Comparison of ENCODE assay signal across 1 cellular context in genomic region chr6:445571-446417, GRCh38.
TF ChIP-seq lines count a peak whose summit lies in the region.

No MANE protein-coding gene starts in this region.

TF ChIP-seq in H1, 55 proteins besides CTCF, POLR2A, EP300 and RAD21:
- TF ChIP-seq TCF12 (IDR thresholded peaks at IDR 0.05; ENCODE audit: low read depth, low read length) (no peak), POLR2AphosphoS5 (IDR thresholded peaks at IDR 0.05; ENCODE audit: low read depth, low read length) (no peak), RFX5 (IDR thresholded peaks at IDR 0.05; ENCODE audit: borderline replicate concordance, low read depth, low read length) (no peak), NANOG (IDR thresholded peaks at IDR 0.05; ENCODE audit: insufficient read depth, low read depth, low read length, poor library complexity, severe bottlenecking) (no peak), EGR1 (IDR thresholded peaks at IDR 0.05; ENCODE audit: borderline replicate concordance, low read depth, low read length) (no peak)
